Comparison of ENCODE assay signal across 8 cellular contexts in the genomic region with DNA sequence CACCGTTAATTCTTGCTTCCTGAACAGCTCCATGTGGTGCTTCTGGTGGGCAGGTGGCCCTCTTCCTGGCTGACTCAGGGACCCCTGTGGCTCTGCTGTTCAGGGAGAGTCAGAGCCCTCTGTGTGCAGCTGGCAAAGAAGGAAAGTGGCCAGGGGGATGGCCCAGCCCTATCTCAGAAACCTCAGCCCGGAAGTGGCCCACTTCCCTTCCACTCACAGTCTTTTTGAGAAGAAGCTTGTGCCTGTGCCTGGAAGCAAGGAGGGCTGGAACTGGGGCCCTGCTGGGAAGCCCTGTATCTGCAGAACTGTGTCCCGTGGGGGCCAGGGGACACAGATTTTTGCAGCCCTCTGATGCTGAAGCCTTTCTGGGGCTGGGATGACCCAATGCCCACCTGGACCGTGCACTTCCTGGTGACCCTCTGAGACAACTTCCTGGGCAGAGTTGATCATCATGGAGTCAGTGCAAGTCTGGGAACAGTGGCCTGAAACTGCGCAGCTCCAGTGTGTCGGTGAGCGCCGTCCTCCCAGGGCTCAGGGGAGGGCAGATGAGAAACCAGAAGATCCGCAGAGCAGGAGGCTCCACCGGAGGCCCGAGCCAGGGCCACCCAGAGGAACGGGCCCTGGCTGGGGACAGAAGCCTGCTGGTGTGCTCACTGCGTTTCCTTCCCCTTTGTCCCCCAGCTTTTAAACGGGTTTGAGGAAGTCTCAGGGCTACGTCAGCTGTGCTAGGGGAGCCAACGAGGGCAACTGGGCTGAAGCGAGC.
A peak's percentile ranks its signal among the peaks of the same experiment; 100 is the strongest.
DNase-seq lines count a peak whose midpoint lies in the region; ATAC-seq and TF ChIP-seq lines count a peak whose summit lies in the region.

No MANE protein-coding gene starts in this region.

- no peak for ATAC-seq in PC-3
- no peak for ATAC-seq in GM19455 (IDR thresholded peaks at IDR 0.05; ENCODE audit: unreplicated experiment)

- peak overlapping the region; percentile 62 for H3K27ac Mint-ChIP-seq in activated naive CD8-positive, alpha-beta T cell treated with anti-CD3 and anti-CD28 coated beads for 36 hours
- H3K27ac Mint-ChIP-seq in progenitor cell of endocrine pancreas, result no peak overlapping the region

- no peaks in the 10 kb centered on the region for H3K9me3 ChIP-seq in muscle layer of duodenum (ENCODE audit: control insufficient read depth in 1 of 2, low read length in 2 of 2)
- no peaks in the 10 kb centered on the region for H3K9me3 ChIP-seq in PC-3 (ENCODE audit: low read length)

- CTCF ChIA-PET in PC-3 (lab: Charles Lee), result no interaction called here

- no peaks in the 10 kb centered on the region for H3K9me2 ChIP-seq in PC-3 (replicated peaks; ENCODE audit: low read length)

- no peak overlapping the region for H3K4me2 ChIP-seq in PC-3 (ENCODE audit: low read length)

- intact Hi-C loops in PC-3 (cut with micrococcal nuclease), result no loop called here

- H3K36me3 ChIP-seq in muscle layer of duodenum (ENCODE audit: control insufficient read depth in 1 of 2, insufficient read depth in 2 of 2, low read length in 2 of 2) (no peaks in the 10 kb centered on the region), PC-3 (ENCODE audit: low read depth, low read length) (no peaks in the 10 kb centered on the region)

- DNase-seq in CD1c-positive myeloid dendritic cell (ENCODE audit: extremely low spot score) (peak; percentile 91), KBM-7 (peak; percentile 91), RKO (ENCODE audit: low spot score) (no peak), PC-3 (no peak), progenitor cell of endocrine pancreas (ENCODE audit: low spot score, unreplicated experiment) (no peak)
- peak; percentile 28 for DNase-seq in activated naive CD8-positive, alpha-beta T cell treated with anti-CD3 and anti-CD28 coated beads for 36 hours

- H3K27ac ChIP-seq in muscle layer of duodenum (ENCODE audit: low read length) (no peak overlapping the region), PC-3 (ENCODE audit: low read length) (no peak overlapping the region)

- in situ Hi-C loops in KBM-7 (cut with MboI; ENCODE audit: low pct_unique_long_range_greater_than_20kb, low sequenced_read_pairs), result no loop called here

- H3K4me3 Mint-ChIP-seq in activated naive CD8-positive, alpha-beta T cell treated with anti-CD3 and anti-CD28 coated beads for 36 hours, result peak overlapping the region; percentile 79
- no peak overlapping the region for H3K4me3 Mint-ChIP-seq in progenitor cell of endocrine pancreas (ENCODE audit: low read depth)

- H4K20me1 ChIP-seq in PC-3 (ENCODE audit: low read length), result no peaks in the 10 kb centered on the region

- no peaks in the 10 kb centered on the region for H3K9me3 Mint-ChIP-seq in activated naive CD8-positive, alpha-beta T cell treated with anti-CD3 and anti-CD28 coated beads for 36 hours
- no peaks in the 10 kb centered on the region for H3K9me3 Mint-ChIP-seq in progenitor cell of endocrine pancreas (ENCODE audit: low read depth)

- H3K4me1 ChIP-seq in muscle layer of duodenum (ENCODE audit: control insufficient read depth in 1 of 2, insufficient read depth in 2 of 2, low read length in 2 of 2) (peaks cover 0 to 6% of the 10 kb centered on the region in 2 donors), PC-3 (ENCODE audit: insufficient read depth, low read length) (no peaks in the 10 kb centered on the region)

- no peaks in the 10 kb centered on the region for H3F3A ChIP-seq in PC-3 (ENCODE audit: low read length, unreplicated experiment)

- H3K36me3 Mint-ChIP-seq in activated naive CD8-positive, alpha-beta T cell treated with anti-CD3 and anti-CD28 coated beads for 36 hours, result no peaks in the 10 kb centered on the region
- H3K36me3 Mint-ChIP-seq in progenitor cell of endocrine pancreas (ENCODE audit: insufficient read depth), result no peaks in the 10 kb centered on the region

- no TSS peak for BruUV-seq in PC-3 (replicated peaks; lab: Mats Ljungman, UMichigan)

- H3K27me3 ChIP-seq in muscle layer of duodenum (ENCODE audit: low read depth, low read length) (no peaks in the 10 kb centered on the region), PC-3 (ENCODE audit: low read length) (no peaks in the 10 kb centered on the region)

- H3K4me1 Mint-ChIP-seq in activated naive CD8-positive, alpha-beta T cell treated with anti-CD3 and anti-CD28 coated beads for 36 hours, result peaks cover 14% of the 10 kb centered on the region
- no peaks in the 10 kb centered on the region for H3K4me1 Mint-ChIP-seq in progenitor cell of endocrine pancreas (ENCODE audit: low read depth)

- no peak overlapping the region for H2AFZ ChIP-seq in PC-3 (ENCODE audit: low read length)

- H3K4me3 ChIP-seq in muscle layer of duodenum (ENCODE audit: low read depth in 1 of 2, low read length in 2 of 2), result peak overlapping the region; percentile 33 to 44
- H3K4me3 ChIP-seq in PC-3 (ENCODE audit: low read length), result no peak overlapping the region

- H3K27me3 Mint-ChIP-seq in activated naive CD8-positive, alpha-beta T cell treated with anti-CD3 and anti-CD28 coated beads for 36 hours, result peaks cover 16% of the 10 kb centered on the region
- H3K27me3 Mint-ChIP-seq in progenitor cell of endocrine pancreas, result peaks cover 34% of the 10 kb centered on the region

- no peak overlapping the region for H3K9ac ChIP-seq in PC-3 (ENCODE audit: low read length)

- H3K79me2 ChIP-seq in PC-3 (ENCODE audit: low read length), result no peaks in the 10 kb centered on the region

- TF ChIP-seq CTCF in PC-3 (conservative IDR thresholded peaks at IDR 0.05; ENCODE audit: low read depth, low read length), result no peak
- TF ChIP-seq CTCF in progenitor cell of endocrine pancreas (IDR thresholded peaks at IDR 0.05; ENCODE audit: unreplicated experiment), result no peak

- POLR2A ChIA-PET in PC-3 (lab: Charles Lee; ENCODE audit: unreplicated experiment), result no interaction called here

Comparison
In these comparisons a context has a peak if more than half of its experiments do, and no peak if none do; other contexts are left out.
1. DNase-seq: peak in CD1c-positive myeloid dendritic cell (single experiment), KBM-7 (single experiment) and activated naive CD8-positive, alpha-beta T cell treated with anti-CD3 and anti-CD28 coated beads for 36 hours (single experiment); none in RKO (single experiment), PC-3 (single experiment) and progenitor cell of endocrine pancreas (single experiment).